Comparison of ENCODE assay signal across 23 cellular contexts in genomic region chr16:81121474-81121990, GRCh38. TPM values are rescaled to one million over a fixed set of nuclear protein-coding genes. Genes with fewer than 3 reads are reported as not detected.
DNase-seq lines count a peak whose midpoint lies in the region; ATAC-seq, FAIRE-seq and TF ChIP-seq lines count a peak whose summit lies in the region.
"Had no signal": no experiment of that assay in that cellular context is flagged by ENCODE, and none has a peak within 500 bp of the region (broad histone marks: within the 10 kb centered on the region; RNA-seq: fewer than 3 reads in every experiment).

No MANE protein-coding gene starts in this region.

- no peak for TF ChIP-seq RAD21 in HepG2 (CRISPR knock-in tag; IDR thresholded peaks at IDR 0.05)
- TF ChIP-seq RAD21 in H1 (IDR thresholded peaks at IDR 0.05 in 1 of 2, conservative IDR thresholded peaks at IDR 0.05 in 1 of 2; ENCODE audit: low read depth in 2 of 2, low read length in 2 of 2) = no peak

- no peaks in the 10 kb centered on the region for H3K79me1 ChIP-seq in H1 (ENCODE audit: low read depth, low read length)

- H3K79me2 ChIP-seq in HepG2 (ENCODE audit: insufficient read depth, low read length) = no peaks in the 10 kb centered on the region
- no peaks in the 10 kb centered on the region for H3K79me2 ChIP-seq in H1 (ENCODE audit: control insufficient read depth in 1 of 2, insufficient read depth in 2 of 2, low read length in 2 of 2)
- no peaks in the 10 kb centered on the region for H3K79me2 ChIP-seq in osteoblast (ENCODE audit: insufficient read depth, low read length)

- no peaks in the 10 kb centered on the region for H4K20me1 ChIP-seq in HepG2 (ENCODE audit: insufficient read depth, low read length)
- no peaks in the 10 kb centered on the region for H4K20me1 ChIP-seq in H1 (replicated peaks in 1 of 2; ENCODE audit: control insufficient read depth in 1 of 2, insufficient read depth in 2 of 2, low read length in 2 of 2)
- no peaks in the 10 kb centered on the region for H4K20me1 ChIP-seq in osteoblast (ENCODE audit: insufficient read depth, low read length)
- H4K20me1 ChIP-seq: BLaER1 treated with 17β-estradiol and CSF1 and Interleukin-3, amounts not matched to agents 10 nM and 100 nM had no signal

- H3K36me3 ChIP-seq in HepG2 (replicated peaks in 1 of 2; ENCODE audit: control insufficient read depth in 1 of 2, insufficient read depth in 2 of 2, low read length in 2 of 2) (no peaks in the 10 kb centered on the region; a peak in 1 of 5 replicates), right lobe of liver (no peaks in the 10 kb centered on the region), H1 (ENCODE audit: control insufficient read depth in 2 of 4, insufficient read depth in 4 of 4, low read length in 3 of 4) (no peaks in the 10 kb centered on the region), osteoblast (ENCODE audit: insufficient read depth, low read length) (no peaks in the 10 kb centered on the region), H7 (replicated peaks; ENCODE audit: control insufficient read depth, insufficient read depth, low read length) (no peaks in the 10 kb centered on the region)
- H3K36me3 ChIP-seq: BLaER1 treated with 17β-estradiol and CSF1 and Interleukin-3, amounts not matched to agents 10 nM and 100 nM had no signal

- TF ChIP-seq POLR2A in HepG2 (IDR thresholded peaks at IDR 0.05; ENCODE audit: insufficient read depth in 1 of 2, low read depth in 2 of 2, low read length in 2 of 2) = no peak
- no peak for TF ChIP-seq POLR2A in right lobe of liver (IDR thresholded peaks at IDR 0.05)
- no peak for TF ChIP-seq POLR2A in H1 (IDR thresholded peaks at IDR 0.05; ENCODE audit: control extremely low read depth in 1 of 2, low read depth in 2 of 2, low read length in 2 of 2)

- no peak overlapping the region for H4K91ac ChIP-seq in H1 (replicated peaks; ENCODE audit: insufficient read length, low read length)

- H4K8ac ChIP-seq in H1 (ENCODE audit: extremely low read depth, insufficient read depth, low read length) = peak overlapping the region; percentile 35; the same call in 1 of the 2 replicates

- in situ Hi-C loops in HepG2 (cut with HindIII; ENCODE audit: extremely low pct_ligation_motif_present, low pct_unique_long_range_greater_than_20kb) = no loop called here

- 86% methylated on average over 16 of the region's 16 CpGs for WGBS in HepG2 (ENCODE audit: low lambda C conversion rate)
- 91% methylated on average over 9 of the region's 16 CpGs for WGBS in right lobe of liver (ENCODE audit: insufficient coverage, low coverage, low lambda C conversion rate, missing lambda C conversion rate)
- WGBS in H1 (ENCODE audit: extremely low coverage in 1 of 2, insufficient coverage in 1 of 2, insufficient read length in 1 of 2, insufficient replicate concordance in 2 of 2, low coverage in 1 of 2, low lambda C conversion rate in 2 of 2, missing lambda C conversion rate in 1 of 2), 2 experiments = 96% methylated on average over 16 of the region's 16 CpGs; no CpG with 5 or more reads in 1 of the 2 experiments

- ATAC-seq in HepG2 = no peak
- no peak for ATAC-seq in right lobe of liver
- ATAC-seq in HG02759 (IDR thresholded peaks at IDR 0.05; ENCODE audit: unreplicated experiment) = no peak
- ATAC-seq: GM12878, HCT116 had no signal

- H3K23ac ChIP-seq in H1 (ENCODE audit: insufficient read length) = no peak overlapping the region

- H3K56ac ChIP-seq in H1 (replicated peaks; ENCODE audit: insufficient read length, low read depth, low read length) = no peak overlapping the region

- H3K4me2 ChIP-seq in HepG2 (ENCODE audit: low read depth, low read length) = no peak overlapping the region
- H3K4me2 ChIP-seq in H1 (ENCODE audit: insufficient read depth in 1 of 2, low read depth in 2 of 2, low read length in 2 of 2) = no peak overlapping the region
- H3K4me2 ChIP-seq in osteoblast (ENCODE audit: insufficient read depth, low read length) = no peak overlapping the region

- H2BK5ac ChIP-seq in H1 (ENCODE audit: low read depth, low read length) = no peak overlapping the region

- CTCF ChIA-PET in HepG2 (lab: Yijun Ruan, JAX; ENCODE audit: low intra/inter-chr PET ratio, low total read pairs) = no interaction called here
- CTCF ChIA-PET in H1 (lab: Charles Lee; ENCODE audit: partially characterized antibody) = interaction anchor here (0.6 kb wide), 1 partner anchor 66 kb away, joined by 3 read pairs; no protein-coding TSS in a partner anchor

- H3K9ac ChIP-seq in HepG2 (ENCODE audit: insufficient read depth, low read depth, low read length) = no peak overlapping the region
- H3K9ac ChIP-seq in H1 (replicated peaks in 1 of 4; ENCODE audit: extremely low read depth in 1 of 4, low read depth in 3 of 4, low read length in 3 of 4) = no peak overlapping the region
- H3K9ac ChIP-seq: BLaER1 treated with 17β-estradiol and CSF1 and Interleukin-3, amounts not matched to agents 10 nM and 100 nM had no signal

- no peak for DNase-seq in HepG2 (ENCODE audit: low spot score)
- DNase-seq in right lobe of liver = no peak
- DNase-seq in H1 (ENCODE audit: low read depth in 1 of 2, low spot score in 2 of 2) = no peak
- peak; percentile 17 for DNase-seq in osteoblast (ENCODE audit: insufficient read length, low spot score, missing footprints)
- DNase-seq in H7 = no peak
- no peak for DNase-seq in caudate nucleus (lab: John Stamatoyannopoulos, UW)
- no peak for DNase-seq in SW480 (ENCODE audit: low spot score)
- DNase-seq: CD4-positive, alpha-beta T cell; CD8-positive, alpha-beta memory T cell; DMS 273 treated with DMSO at 0.1 percent for 48 hours; DMS79; EL; GDM1; GOT3; H9 had no signal

- H3K4me3 ChIP-seq in HepG2 (replicated peaks in 1 of 3; ENCODE audit: insufficient read depth in 1 of 3, low read depth in 2 of 3, low read length in 3 of 3) = no peak overlapping the region
- H3K4me3 ChIP-seq in right lobe of liver = no peak overlapping the region
- H3K4me3 ChIP-seq in H1 (ENCODE audit: extremely low read depth in 1 of 4, insufficient read depth in 2 of 4, low read depth in 3 of 4, low read length in 4 of 4) = no peak overlapping the region
- no peak overlapping the region for H3K4me3 ChIP-seq in osteoblast (ENCODE audit: insufficient read depth, low read length)
- H3K4me3 ChIP-seq in H7 (ENCODE audit: insufficient read depth, low read depth, low read length) = no peak overlapping the region
- H3K4me3 ChIP-seq: BLaER1 treated with 17β-estradiol and CSF1 and Interleukin-3, amounts not matched to agents 10 nM and 100 nM; GM12878 had no signal

- no peak overlapping the region for H2AK5ac ChIP-seq in H1 (ENCODE audit: low read depth, low read length)

- H3K27ac ChIP-seq in HepG2 (ENCODE audit: extremely low read length, insufficient read depth, low read length) (no peak overlapping the region), right lobe of liver (no peak overlapping the region), H1 (ENCODE audit: low read depth, low read length) (no peak overlapping the region), osteoblast (ENCODE audit: low read depth, low read length) (no peak overlapping the region), caudate nucleus (ENCODE audit: low read depth, low read length) (no peak overlapping the region)
- H3K27ac ChIP-seq: 22Rv1 had no signal

- H2AFZ ChIP-seq in HepG2 (ENCODE audit: low read length) (no peak overlapping the region), H1 (ENCODE audit: low read length) (no peak overlapping the region), osteoblast (ENCODE audit: low read length) (no peak overlapping the region)

- H3K27me3 ChIP-seq in HepG2 (ENCODE audit: control insufficient read depth in 1 of 2, insufficient read depth in 2 of 2, low read length in 2 of 2) (no peaks in the 10 kb centered on the region), right lobe of liver (no peaks in the 10 kb centered on the region), H1 (replicated peaks in 1 of 4; ENCODE audit: control insufficient read depth in 3 of 4, extremely low read depth in 1 of 4, insufficient read depth in 3 of 4, low read length in 3 of 4) (no peaks in the 10 kb centered on the region), osteoblast (ENCODE audit: insufficient read depth, low read length) (no peaks in the 10 kb centered on the region), H7 (ENCODE audit: control insufficient read depth, insufficient read depth, low read length) (no peaks in the 10 kb centered on the region)
- H3K27me3 ChIP-seq: BLaER1 treated with 17β-estradiol and CSF1 and Interleukin-3, amounts not matched to agents 10 nM and 100 nM had no signal

- no peak overlapping the region for H2BK15ac ChIP-seq in H1 (ENCODE audit: low read length)

- H4K5ac ChIP-seq in H1 (ENCODE audit: insufficient read length, low read depth, low read length) = no peak overlapping the region

- POLR2A ChIA-PET in HepG2 (lab: Yijun Ruan, JAX) = interaction anchor here (1.2 kb wide), 1 partner anchor 19 kb away, joined by 3 read pairs; no protein-coding TSS in a partner anchor
- POLR2A ChIA-PET in H1 (lab: Charles Lee; ENCODE audit: partially characterized antibody) = no interaction called here

- H3K4ac ChIP-seq in H1 (replicated peaks; ENCODE audit: insufficient read length, low read depth, low read length) = no peak overlapping the region

- FAIRE-seq in HepG2 (lab: Jason Lieb, UNC) = no peak
- no peak for FAIRE-seq in H1 (lab: Jason Lieb, UNC)
- FAIRE-seq: A204.1, D721Med, GM12878 had no signal

- H2BK120ac ChIP-seq in H1 (replicated peaks; ENCODE audit: low read depth, low read length) = no peak overlapping the region

- TF ChIP-seq CTCF in HepG2 (CRISPR knock-in tag; IDR thresholded peaks at IDR 0.05) = no peak
- TF ChIP-seq CTCF in right lobe of liver (IDR thresholded peaks at IDR 0.05) = no peak
- TF ChIP-seq CTCF in H1 (IDR thresholded peaks at IDR 0.05; ENCODE audit: control extremely low read depth in 1 of 3, insufficient read depth in 1 of 3, low read depth in 1 of 3, low read length in 3 of 3) = no peak
- no peak for TF ChIP-seq CTCF in osteoblast (IDR thresholded peaks at IDR 0.05; ENCODE audit: extremely low read depth, low read depth, low read length)

- H3K9me3 ChIP-seq in HepG2 (ENCODE audit: low read length) (no peaks in the 10 kb centered on the region), right lobe of liver (no peaks in the 10 kb centered on the region), H1 (ENCODE audit: insufficient read depth in 2 of 2, low read depth in 1 of 2, low read length in 1 of 2) (no peaks in the 10 kb centered on the region), osteoblast (ENCODE audit: low read depth, low read length) (no peaks in the 10 kb centered on the region)
- H3K9me3 ChIP-seq: BLaER1 treated with 17β-estradiol and CSF1 and Interleukin-3, amounts not matched to agents 10 nM and 100 nM had no signal

- H3K14ac ChIP-seq in H1 (ENCODE audit: insufficient read length) = no peak overlapping the region

- intact Hi-C loops in HepG2 (cut with micrococcal nuclease; ENCODE audit: unreplicated experiment) (no loop called here), right lobe of liver (cut with DNase I) (no loop called here)

- TF ChIP-seq EP300 in HepG2 (IDR thresholded peaks at IDR 0.05; ENCODE audit: low read depth in 2 of 2, low read length in 2 of 2) (no peak), HepG2 (CRISPR knock-in tag; IDR thresholded peaks at IDR 0.05; ENCODE audit: borderline replicate concordance) (no peak), H1 (IDR thresholded peaks at IDR 0.05; ENCODE audit: borderline replicate concordance in 1 of 2, low read depth in 2 of 2, low read length in 2 of 2) (no peak)

- no peak overlapping the region for H2BK20ac ChIP-seq in H1 (ENCODE audit: low read length)

- H2BK12ac ChIP-seq in H1 (ENCODE audit: low read depth, low read length) = no peak overlapping the region

- no peaks in the 10 kb centered on the region for H3K23me2 ChIP-seq in H1 (ENCODE audit: low read depth, low read length)

- peaks cover 14% of the 10 kb centered on the region for H3K4me1 ChIP-seq in HepG2 (ENCODE audit: insufficient read depth, low read length)
- peaks cover 0 to 11% (median 3%) of the 10 kb centered on the region in 4 donors for H3K4me1 ChIP-seq in right lobe of liver
- H3K4me1 ChIP-seq in H1 (replicated peaks in 1 of 4; ENCODE audit: control insufficient read depth in 3 of 4, insufficient read depth in 4 of 4, low read length in 3 of 4) = no peaks in the 10 kb centered on the region
- no peaks in the 10 kb centered on the region for H3K4me1 ChIP-seq in osteoblast (ENCODE audit: insufficient read depth, low read length)

- BruUV-seq in HepG2 (replicated peaks; lab: Mats Ljungman, UMichigan) = no TSS peak

- H3K18ac ChIP-seq in H1 (ENCODE audit: extremely low read depth, low read length) = no peak overlapping the region

RNA-seq across cellular contexts. Expression of gene GCSH, which starts 25.3 kb away (rescaled TPM):
- total RNA-seq in HepG2 (2016; rRNA removed; fragmentation: Illumina TruSeq; extraction: Trizol) = 103 and 117 TPM in 2 replicates
- total RNA-seq in HepG2 (2016; cell fraction: cytosol; rRNA removed; fragmentation: Illumina TruSeq; extraction: Trizol; ENCODE audit: low read depth) = 84.9 and 85.5 TPM in 2 replicates
- total RNA-seq in HepG2 (2016; cell fraction: insoluble cytoplasmic fraction; rRNA removed; fragmentation: Illumina TruSeq; extraction: Trizol) = 106 and 120 TPM in 2 replicates
- total RNA-seq in HepG2 (2016; cell fraction: membrane; rRNA removed; fragmentation: Illumina TruSeq; extraction: Trizol) = 113 and 134 TPM in 2 replicates
- total RNA-seq in HepG2 (2016; cell fraction: nucleus; rRNA removed; fragmentation: Illumina TruSeq; extraction: Trizol) = 71.3 and 72.1 TPM in 2 replicates
- polyA plus RNA-seq in HepG2 (2011; rRNA removed) = 23.5 and 35.9 TPM in 2 replicates
- polyA plus RNA-seq in HepG2 (2011; cell fraction: cytosol; rRNA removed) = 20.5 and 24.4 TPM in 2 replicates
- 8.8 and 13.9 TPM in 2 replicates for polyA plus RNA-seq in HepG2 (2011; cell fraction: nucleus; rRNA removed)
- 56.2 and 79.0 TPM in 2 replicates for polyA plus RNA-seq in HepG2 (2012)
- 230 and 257 TPM in 2 replicates for polyA plus RNA-seq in HepG2 (2016; cell fraction: cytosol; fragmentation: Illumina TruSeq; extraction: Trizol; ENCODE audit: low read depth)
- polyA plus RNA-seq in HepG2 (2016; cell fraction: insoluble cytoplasmic fraction; fragmentation: Illumina TruSeq; extraction: Trizol; ENCODE audit: low read depth) = 211 and 234 TPM in 2 replicates
- polyA plus RNA-seq in HepG2 (2016; cell fraction: membrane; fragmentation: Illumina TruSeq; extraction: Trizol; ENCODE audit: low read depth) = 224 and 230 TPM in 2 replicates
- polyA plus RNA-seq in HepG2 (2016; cell fraction: nucleus; fragmentation: Illumina TruSeq; extraction: Trizol; ENCODE audit: insufficient read depth, low read depth) = 155 and 164 TPM in 2 replicates
- 4.9 and 6.7 TPM in 2 replicates for polyA minus RNA-seq in HepG2 (2011; rRNA and poly(A)+ RNA removed; ENCODE audit: low replicate concordance)
- polyA minus RNA-seq in HepG2 (2011; cell fraction: cytosol; rRNA and poly(A)+ RNA removed) = 17.2 and 17.8 TPM in 2 replicates
- polyA minus RNA-seq in HepG2 (2011; cell fraction: nucleus; rRNA and poly(A)+ RNA removed) = 21.4 and 23.0 TPM in 2 replicates
- 10 to 100 TPM; 41.8 to 77.1 (median 52.4) TPM for total RNA-seq in right lobe of liver
- total RNA-seq in H1 (2021; fragmentation: NEBNext Ultra II Directional; extraction: Animal tissue kit (Norgen Biotek cat#: 25700)) = 103 and 108 TPM in 2 replicates
- polyA plus RNA-seq in H1 (2011; rRNA removed) = 25.1 and 28.2 TPM in 2 replicates
- polyA plus RNA-seq in H1 (2011; cell fraction: cytosol; rRNA removed) = 56.5 TPM
- 28.5 TPM for polyA plus RNA-seq in H1 (2011; cell fraction: nucleus; rRNA removed)
- 31.9 to 88.2 TPM (median 35.2 TPM) in 4 replicates for polyA plus RNA-seq in H1 (2012, experiment 1 of 2)
- 62.6 TPM for polyA plus RNA-seq in H1 (2012, experiment 2 of 2)
- 120 TPM for polyA plus RNA-seq in H1 (2013, experiment 1 of 2)
- polyA plus RNA-seq in H1 (2013, experiment 2 of 2) = 119 TPM
- 3.6 and 4.5 TPM in 2 replicates for polyA minus RNA-seq in H1 (2011; rRNA and poly(A)+ RNA removed)
- 48.0 TPM for polyA minus RNA-seq in H1 (2011; cell fraction: cytosol; rRNA and poly(A)+ RNA removed)
- 22.8 TPM for polyA minus RNA-seq in H1 (2011; cell fraction: nucleus; rRNA and poly(A)+ RNA removed)
- total RNA-seq in osteoblast = 18.1 and 19.2 TPM in 2 replicates
- total RNA-seq in H7 (2014; rRNA removed; shearing (Covaris generic)) = 54.5 and 79.0 TPM in 2 replicates

RNA-seq across cellular contexts. Expression of gene C16orf46, which starts 44.5 kb away (rescaled TPM):
- total RNA-seq in HepG2 (2016; rRNA removed; fragmentation: Illumina TruSeq; extraction: Trizol) (0.38 and 1.9 TPM in 2 replicates), right lobe of liver (1 to 10 TPM in 3 of 6 experiments, under 1 TPM in 2, not detected in 1; 0.55 to 2.0 (median 1.2) TPM), osteoblast (0.59 and 2.2 TPM in 2 replicates)
- total RNA-seq in HepG2 (2016; cell fraction: cytosol; rRNA removed; fragmentation: Illumina TruSeq; extraction: Trizol; ENCODE audit: low read depth) = 0.44 TPM in 1 of 2 replicates, not detected in the other
- total RNA-seq in HepG2 (2016; cell fraction: insoluble cytoplasmic fraction; rRNA removed; fragmentation: Illumina TruSeq; extraction: Trizol) = 0.56 and 0.58 TPM in 2 replicates
- 0.31 and 0.86 TPM in 2 replicates for total RNA-seq in HepG2 (2016; cell fraction: membrane; rRNA removed; fragmentation: Illumina TruSeq; extraction: Trizol)
- 0.50 and 0.62 TPM in 2 replicates for total RNA-seq in HepG2 (2016; cell fraction: nucleus; rRNA removed; fragmentation: Illumina TruSeq; extraction: Trizol)
- polyA plus RNA-seq in HepG2 (2011; rRNA removed) (0.39 and 0.55 TPM in 2 replicates), H1 (2011; rRNA removed) (0.48 and 0.52 TPM in 2 replicates)
- 0.36 and 0.47 TPM in 2 replicates for polyA plus RNA-seq in HepG2 (2011; cell fraction: cytosol; rRNA removed)
- 0.11 and 1.4 TPM in 2 replicates for polyA plus RNA-seq in HepG2 (2011; cell fraction: nucleus; rRNA removed)
- 0.42 and 0.80 TPM in 2 replicates for polyA plus RNA-seq in HepG2 (2012)
- polyA plus RNA-seq in HepG2 (2016; cell fraction: cytosol; fragmentation: Illumina TruSeq; extraction: Trizol; ENCODE audit: low read depth) = 0.33 and 0.52 TPM in 2 replicates
- polyA plus RNA-seq in HepG2 (2016; cell fraction: insoluble cytoplasmic fraction; fragmentation: Illumina TruSeq; extraction: Trizol; ENCODE audit: low read depth) = 0.52 and 1.2 TPM in 2 replicates
- polyA plus RNA-seq in HepG2 (2016; cell fraction: membrane; fragmentation: Illumina TruSeq; extraction: Trizol; ENCODE audit: low read depth) = 0.50 and 0.52 TPM in 2 replicates
- polyA plus RNA-seq in HepG2 (2016; cell fraction: nucleus; fragmentation: Illumina TruSeq; extraction: Trizol; ENCODE audit: insufficient read depth, low read depth) = 0.32 and 0.67 TPM in 2 replicates
- polyA minus RNA-seq in HepG2 (2011; rRNA and poly(A)+ RNA removed; ENCODE audit: low replicate concordance) = not detected in 2 replicates
- 0.70 TPM in 1 of 2 replicates, not detected in the other for polyA minus RNA-seq in HepG2 (2011; cell fraction: cytosol; rRNA and poly(A)+ RNA removed)
- polyA minus RNA-seq in HepG2 (2011; cell fraction: nucleus; rRNA and poly(A)+ RNA removed) = 1.1 and 1.3 TPM in 2 replicates
- 0.60 and 1.1 TPM in 2 replicates for total RNA-seq in H1 (2021; fragmentation: NEBNext Ultra II Directional; extraction: Animal tissue kit (Norgen Biotek cat#: 25700))
- 0.65 TPM for polyA plus RNA-seq in H1 (2011; cell fraction: cytosol; rRNA removed)
- 1.3 TPM for polyA plus RNA-seq in H1 (2011; cell fraction: nucleus; rRNA removed)
- 0.13 to 0.62 TPM (median 0.33 TPM) in 4 replicates for polyA plus RNA-seq in H1 (2012, experiment 1 of 2)
- 0.96 TPM for polyA plus RNA-seq in H1 (2012, experiment 2 of 2)
- 1.1 TPM for polyA plus RNA-seq in H1 (2013, experiment 1 of 2)
- polyA plus RNA-seq in H1 (2013, experiment 2 of 2) = 0.70 TPM
- 0.83 TPM in 1 of 2 replicates, not detected in the other for polyA minus RNA-seq in H1 (2011; rRNA and poly(A)+ RNA removed)
- 2.7 TPM for polyA minus RNA-seq in H1 (2011; cell fraction: cytosol; rRNA and poly(A)+ RNA removed)
- polyA minus RNA-seq in H1 (2011; cell fraction: nucleus; rRNA and poly(A)+ RNA removed) = not detected
- total RNA-seq in H7 (2014; rRNA removed; shearing (Covaris generic)) = 0.69 TPM in 1 of 2 replicates, not detected in the other
- total RNA-seq: B cell, GM12878 had no signal
